Comparison of ENCODE assay signal across 7 cellular contexts in genomic region chr1:213117699-213118180, GRCh38.
DNase-seq lines count a peak whose midpoint lies in the region; ATAC-seq, FAIRE-seq and TF ChIP-seq lines count a peak whose summit lies in the region.
"Not testable (repeated sequence)": the region's sequence is repeated elsewhere in the genome, so short reads cannot be mapped to it uniquely, and the experiment has no call there.

No MANE protein-coding gene starts in this region.

- SMC1A ChIA-PET in GM12878 (lab: Charles Lee; ENCODE audit: uncharacterized antibody, unreplicated experiment) = interaction anchor here (0.8 kb wide), 1 partner anchor 22 kb away, joined by 3 read pairs; no protein-coding TSS in a partner anchor

- in situ Hi-C loops in SK-MEL-5 (cut with HindIII; ENCODE audit: low pct_unique_long_range_greater_than_20kb, low sequenced_read_pairs); GM12878 (cut with MboI): not testable (repeated sequence)

- FAIRE-seq in GM12878 (lab: Jason Lieb, UNC) = not testable (repeated sequence)

- not testable (repeated sequence) for TF ChIP-seq CTCF in GM12878 (IDR thresholded peaks at IDR 0.05 in 2 of 3, conservative IDR thresholded peaks at IDR 0.05 in 1 of 3; ENCODE audit: control insufficient read depth in 2 of 3, extremely low read depth in 1 of 3, insufficient read depth in 1 of 3, low read depth in 3 of 3, low read length in 3 of 3)

- TF ChIP-seq POLR2A in GM12878 (IDR thresholded peaks at IDR 0.05; ENCODE audit: low read depth, low read length) = not testable (repeated sequence)

- not testable (repeated sequence) for H2AFZ ChIP-seq in GM12878 (ENCODE audit: control insufficient read depth, low read depth, low read length)

- H3K27ac ChIP-seq in GM12878 (ENCODE audit: control insufficient read depth, insufficient read depth) = not testable (repeated sequence)

- 68% methylated on average over 4 of the region's 4 CpGs for WGBS in GM12878 (ENCODE audit: insufficient coverage, insufficient replicate concordance, low lambda C conversion rate, missing lambda C conversion rate)

- not testable (repeated sequence) for TF ChIP-seq EP300 in GM12878 (IDR thresholded peaks at IDR 0.05; ENCODE audit: borderline replicate concordance in 1 of 2, control insufficient read depth in 1 of 2, low read depth in 2 of 2, low read length in 2 of 2)

- H3K79me2 ChIP-seq in GM12878 (ENCODE audit: control insufficient read depth, insufficient read depth, low read length) = not testable (repeated sequence)

- H3K36me3 ChIP-seq in GM12878 (ENCODE audit: control insufficient read depth in 2 of 2, insufficient read depth in 2 of 2, low read length in 1 of 2) = not testable (repeated sequence)

- intact Hi-C loops in GM12878 (cut with micrococcal nuclease; ENCODE audit: unreplicated experiment) = not testable (repeated sequence)

- POLR2A ChIA-PET in HEK293T (lab: Yijun Ruan, JAX); GM12878 (lab: Charles Lee): not testable (repeated sequence)

- DNase-seq in HEK293T (ENCODE audit: extremely low spot score); GM12878 (ENCODE audit: low read depth, low spot score): not testable (repeated sequence)
- DNase-seq in MV-4-11 (lab: John Stamatoyannopoulos, UW) (peak; percentile 15), SK-MEL-5 (ENCODE audit: low read depth, low spot score) (peak; percentile 39), foreskin melanocyte (peak; percentile 51)
- peak; percentile 6 to 20 for DNase-seq in activated CD4-positive, alpha-beta T cell treated with anti-CD3 and anti-CD28 coated beads, Interleukin-2, amount 50 U/mL, for 48 hours
- DNase-seq in activated T-cell treated with anti-CD3 and anti-CD28 coated beads, Interleukin-2, amount 50 U/mL, for 48 hours = peak; percentile 37 to 48

- not testable (repeated sequence) for H3K9ac ChIP-seq in GM12878 (ENCODE audit: control insufficient read depth, insufficient read depth, low read length)

- CTCF ChIA-PET in HEK293T (lab: Yijun Ruan, JAX) = not testable (repeated sequence)
- CTCF ChIA-PET in GM12878 (lab: Yijun Ruan, JAX) = interaction anchor here (0.9 kb wide), 1 partner anchor 66 kb away, joined by 3 read pairs; the partner anchor contains the start of gene RPS6KC1

- not testable (repeated sequence) for H3K9me3 ChIP-seq in GM12878 (replicated peaks; ENCODE audit: control insufficient read depth, insufficient read depth, low read length)

- BruUV-seq in GM12878 (replicated peaks; lab: Mats Ljungman, UMichigan) = not testable (repeated sequence)

- not testable (repeated sequence) for TF ChIP-seq RAD21 in GM12878 (IDR thresholded peaks at IDR 0.05; ENCODE audit: insufficient read depth, low read depth, low read length)

- not testable (repeated sequence) for H3K4me3 ChIP-seq in GM12878

- H3K4me1 ChIP-seq in GM12878 (ENCODE audit: control insufficient read depth, insufficient read depth, low read length) = not testable (repeated sequence)

- not testable (repeated sequence) for H4K20me1 ChIP-seq in GM12878 (ENCODE audit: control insufficient read depth, insufficient read depth)

- not testable (repeated sequence) for H3K27me3 ChIP-seq in GM12878 (replicated peaks in 1 of 2; ENCODE audit: control insufficient read depth in 2 of 2, insufficient read depth in 2 of 2, low read length in 1 of 2)

- not testable (repeated sequence) for H3K4me2 ChIP-seq in GM12878 (ENCODE audit: control insufficient read depth, insufficient read depth)

- RAD21 ChIA-PET in GM12878 (lab: Charles Lee; ENCODE audit: unreplicated experiment) = not testable (repeated sequence)

- ATAC-seq in GM12878 = not testable (repeated sequence)

TF ChIP-seq in HEK293T, 16 proteins besides CTCF, POLR2A, EP300 and RAD21:
- peak; percentile 41; the same call in 1 of the 2 replicates for TF ChIP-seq ZNF384 (IDR thresholded peaks at IDR 0.05)

TF ChIP-seq in GM12878, 131 proteins besides CTCF, POLR2A, EP300 and RAD21:
- TF ChIP-seq JUNB (IDR thresholded peaks at IDR 0.05) (peak; percentile 80), ZNF384 (IDR thresholded peaks at IDR 0.05; ENCODE audit: borderline replicate concordance, low read depth, low read length) (peak; percentile 73; the same call in 1 of the 2 replicates)
